ENCODE assay signal across 8 cellular contexts in the genomic region with DNA sequence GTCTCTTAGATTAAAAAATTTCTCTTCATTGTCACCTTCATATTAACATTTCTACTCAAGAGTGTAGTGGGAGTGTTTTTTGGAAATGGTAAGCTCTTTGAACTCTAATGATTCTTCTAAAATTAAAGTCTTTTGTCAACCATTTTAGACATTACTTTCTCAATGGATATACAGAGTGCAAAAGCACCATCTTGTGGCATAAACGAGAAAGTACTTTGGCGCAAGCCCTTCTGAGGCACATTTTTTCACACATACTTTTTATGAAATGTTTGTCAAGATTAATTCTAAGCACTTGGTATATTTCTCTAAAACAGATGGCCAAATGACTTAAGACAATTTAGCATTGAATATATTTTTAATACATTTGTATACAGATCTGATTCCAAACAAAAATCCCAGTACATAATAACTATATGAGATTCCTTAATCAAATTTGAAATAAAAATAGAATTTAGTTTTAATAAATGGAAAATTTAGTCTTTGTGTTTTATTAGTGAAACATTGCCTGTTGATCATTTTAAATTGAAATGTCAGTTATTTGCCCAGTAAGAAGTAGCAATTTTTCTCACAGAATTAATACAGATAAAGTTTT.
A peak's percentile ranks its signal among the peaks of the same experiment; 100 is the strongest.
DNase-seq lines count a peak whose midpoint lies in the region; ATAC-seq and TF ChIP-seq lines count a peak whose summit lies in the region.

No MANE protein-coding gene starts in this region.

- ATAC-seq in GM18907 (IDR thresholded peaks at IDR 0.05; ENCODE audit: unreplicated experiment) = peak; percentile 72
- ATAC-seq in HG03135 (IDR thresholded peaks at IDR 0.05; ENCODE audit: unreplicated experiment) = peak; percentile 62

- TF ChIP-seq CTCF in transverse colon (IDR thresholded peaks at IDR 0.05) = peak; percentile 60 to 70 (median 67)

- H3K4me3 ChIP-seq in transverse colon = no peak overlapping the region

- TF ChIP-seq POLR2A in transverse colon (IDR thresholded peaks at IDR 0.05) = no peak

- in situ Hi-C loops in transverse colon (cut with MboI; ENCODE audit: low pct_ligation_motif_present in 1 of 4, low pct_unique_long_range_greater_than_20kb in 1 of 4, low sequenced_read_pairs in 3 of 4) = loop anchor here in 2 of 4 donors (25.0 kb wide), 1 partner anchor 1807 kb away; no protein-coding TSS in a partner anchor

- no peak for TF ChIP-seq EP300 in transverse colon (IDR thresholded peaks at IDR 0.05; ENCODE audit: low read depth)

- no peaks in the 10 kb centered on the region for H3K36me3 ChIP-seq in transverse colon

- no peak overlapping the region for H3K27ac ChIP-seq in transverse colon

- intact Hi-C loops in transverse colon (cut with DNase I; ENCODE audit: low total_unique reads) = no loop called here
- intact Hi-C loops in posterior vena cava (cut with DNase I) = no loop called here

- WGBS in transverse colon (ENCODE audit: low coverage in 1 of 2), 2 donors = 0 to 2% methylated on average over 2 of the region's 2 CpGs

- no peaks in the 10 kb centered on the region for H3K4me1 ChIP-seq in transverse colon

- H3K9me3 ChIP-seq in transverse colon = no peaks in the 10 kb centered on the region

- H3K27me3 ChIP-seq in transverse colon = no peaks in the 10 kb centered on the region

- peak; percentile 14 for DNase-seq in DMS 273 treated with DMSO at 0.1 percent for 48 hours (lab: John Stamatoyannopoulos, UW)
- DNase-seq in NCI-H446 (lab: John Stamatoyannopoulos, UW) = peak; percentile 45 to 79
- peak; percentile 80 for DNase-seq in astrocyte of the hippocampus (ENCODE audit: low read depth, low spot score)
- DNase-seq in iris pigment epithelial cell (ENCODE audit: low read depth) = peak; percentile 76
- peak; percentile 10 for DNase-seq in transverse colon
- DNase-seq in posterior vena cava (ENCODE audit: low spot score) = no peak
